Comparison of ENCODE assay signal across 14 cellular contexts in genomic region chr10:110723224-110723891, GRCh38.
DNase-seq lines count a peak whose midpoint lies in the region; ATAC-seq and TF ChIP-seq lines count a peak whose summit lies in the region.
"Had no signal": no experiment of that assay in that cellular context is flagged by ENCODE, and none has a peak within 500 bp of the region (broad histone marks: within the 10 kb centered on the region; RNA-seq: fewer than 3 reads in every experiment).

No MANE protein-coding gene starts in this region.

- no peaks in the 10 kb centered on the region for H3K36me3 ChIP-seq in CD8-positive, alpha-beta T cell (ENCODE audit: insufficient read depth, low read length)
- H3K36me3 ChIP-seq in effector memory CD4-positive, alpha-beta T cell (ENCODE audit: control insufficient read depth, insufficient read depth, low read length) = no peaks in the 10 kb centered on the region
- H3K36me3 ChIP-seq: neutrophil had no signal

- no peak for ATAC-seq in CD8-positive, alpha-beta T cell
- ATAC-seq in GM18520 (IDR thresholded peaks at IDR 0.05; ENCODE audit: unreplicated experiment) (peak; percentile 50), HG03060 (IDR thresholded peaks at IDR 0.05; ENCODE audit: low read depth, unreplicated experiment) (peak; percentile 68), GM21447 (IDR thresholded peaks at IDR 0.05; ENCODE audit: unreplicated experiment) (no peak)
- no peak for ATAC-seq in activated naive CD8-positive, alpha-beta T cell treated with anti-CD3 and anti-CD28 coated beads, Interleukin-2, amount 10 ng/mL, durations not matched to agents 7 days and 5 days (ENCODE audit: low read depth)

- no peaks in the 10 kb centered on the region for H3K9me3 Mint-ChIP-seq in CD8-positive, alpha-beta T cell
- H3K9me3 Mint-ChIP-seq in activated naive CD8-positive, alpha-beta T cell treated with anti-CD3 and anti-CD28 coated beads, Interleukin-2, amount 10 ng/mL, durations not matched to agents 7 days and 5 days = no peaks in the 10 kb centered on the region
- H3K9me3 Mint-ChIP-seq: T-helper 2 cell treated with Interferon-gamma antibody and Interleukin-4, amounts not matched to agents 5 μg/mL and 100 μg/mL, for 36 hours had no signal

- no peaks in the 10 kb centered on the region for H3K36me3 Mint-ChIP-seq in CD8-positive, alpha-beta T cell
- H3K36me3 Mint-ChIP-seq in activated naive CD8-positive, alpha-beta T cell treated with anti-CD3 and anti-CD28 coated beads, Interleukin-2, amount 10 ng/mL, durations not matched to agents 7 days and 5 days = no peaks in the 10 kb centered on the region

- intact Hi-C loops in CD8-positive, alpha-beta T cell (cut with DNase I, micrococcal nuclease) = no loop called here

- H3K4me3 Mint-ChIP-seq in CD8-positive, alpha-beta T cell = peak overlapping the region; percentile 70
- peak overlapping the region; percentile 13 for H3K4me3 Mint-ChIP-seq in activated naive CD8-positive, alpha-beta T cell treated with anti-CD3 and anti-CD28 coated beads, Interleukin-2, amount 10 ng/mL, durations not matched to agents 7 days and 5 days
- H3K4me3 Mint-ChIP-seq: activated CD4-positive, alpha-beta T cell treated with anti-CD3 and anti-CD28 coated beads, Interleukin-2, amount 10 ng/mL, durations not matched to agents 7 days and 5 days; T-helper 2 cell treated with Interferon-gamma antibody and Interleukin-4, amounts not matched to agents 5 μg/mL and 100 μg/mL, for 36 hours had no signal

- POLR2A ChIA-PET in CD8-positive, alpha-beta T cell (lab: Charles Lee) = no interaction called here
- POLR2A ChIA-PET in activated naive CD8-positive, alpha-beta T cell treated with anti-CD3 and anti-CD28 coated beads, Interleukin-2, amount 10 ng/mL, durations not matched to agents 7 days and 5 days (lab: Charles Lee) = no interaction called here

- H3K4me1 Mint-ChIP-seq in CD8-positive, alpha-beta T cell (ENCODE audit: low read depth) = peaks cover 32% of the 10 kb centered on the region
- peaks cover 24% of the 10 kb centered on the region for H3K4me1 Mint-ChIP-seq in activated naive CD8-positive, alpha-beta T cell treated with anti-CD3 and anti-CD28 coated beads, Interleukin-2, amount 10 ng/mL, durations not matched to agents 7 days and 5 days

- H3K27me3 Mint-ChIP-seq in CD8-positive, alpha-beta T cell (ENCODE audit: low read depth) = no peaks in the 10 kb centered on the region
- H3K27me3 Mint-ChIP-seq in activated naive CD8-positive, alpha-beta T cell treated with anti-CD3 and anti-CD28 coated beads, Interleukin-2, amount 10 ng/mL, durations not matched to agents 7 days and 5 days = peaks cover 1% of the 10 kb centered on the region
- H3K27me3 Mint-ChIP-seq: activated CD4-positive, alpha-beta T cell treated with anti-CD3 and anti-CD28 coated beads, Interleukin-2, amount 10 ng/mL, durations not matched to agents 7 days and 5 days had no signal

- H3K27ac Mint-ChIP-seq in CD8-positive, alpha-beta T cell = no peak overlapping the region
- H3K27ac Mint-ChIP-seq in activated naive CD8-positive, alpha-beta T cell treated with anti-CD3 and anti-CD28 coated beads, Interleukin-2, amount 10 ng/mL, durations not matched to agents 7 days and 5 days = no peak overlapping the region
- H3K27ac Mint-ChIP-seq: T-helper 2 cell treated with Interferon-gamma antibody and Interleukin-4, amounts not matched to agents 5 μg/mL and 100 μg/mL, for 36 hours had no signal

- no peaks in the 10 kb centered on the region for H3K27me3 ChIP-seq in CD8-positive, alpha-beta T cell (ENCODE audit: insufficient read depth, low read length)
- no peaks in the 10 kb centered on the region for H3K27me3 ChIP-seq in effector memory CD4-positive, alpha-beta T cell (replicated peaks; ENCODE audit: control insufficient read depth, insufficient read depth, low read length, poor library complexity, severe bottlenecking)
- H3K27me3 ChIP-seq: neutrophil had no signal

- no peak overlapping the region for H3K27ac ChIP-seq in CD8-positive, alpha-beta T cell (ENCODE audit: low read depth, low read length)
- no peak overlapping the region for H3K27ac ChIP-seq in effector memory CD4-positive, alpha-beta T cell (ENCODE audit: insufficient read depth, low read length, poor library complexity, severe bottlenecking)
- H3K27ac ChIP-seq: HL-60, neutrophil had no signal

- no peak overlapping the region for H3K4me3 ChIP-seq in CD8-positive, alpha-beta T cell (ENCODE audit: low read depth, low read length)
- no peak overlapping the region for H3K4me3 ChIP-seq in effector memory CD4-positive, alpha-beta T cell (ENCODE audit: insufficient read depth, low read depth, low read length, poor library complexity, severe bottlenecking)

- no peak for DNase-seq in CD8-positive, alpha-beta T cell
- no peak for DNase-seq in activated naive CD8-positive, alpha-beta T cell treated with anti-CD3 and anti-CD28 coated beads, Interleukin-2, amount 10 ng/mL, durations not matched to agents 7 days and 5 days
- no peak for DNase-seq in effector memory CD4-positive, alpha-beta T cell
- DNase-seq in DMS153 (lab: John Stamatoyannopoulos, UW) (no peak), Kasumi-1 (lab: John Stamatoyannopoulos, UW) (no peak)
- DNase-seq: activated CD4-positive, alpha-beta T cell treated with anti-CD3 and anti-CD28 coated beads, Interleukin-2, amount 10 ng/mL, durations not matched to agents 7 days and 5 days; effector CD4-positive, alpha-beta T cell; NCI-H1694 had no signal

- no peaks in the 10 kb centered on the region for H3K9me3 ChIP-seq in CD8-positive, alpha-beta T cell (ENCODE audit: low read length)
- no peaks in the 10 kb centered on the region for H3K9me3 ChIP-seq in effector memory CD4-positive, alpha-beta T cell (ENCODE audit: control insufficient read depth, low read length)
- H3K9me3 ChIP-seq: neutrophil had no signal

- peaks cover 25% of the 10 kb centered on the region for H3K4me1 ChIP-seq in CD8-positive, alpha-beta T cell (ENCODE audit: insufficient read depth, low read length)
- peaks cover 30% of the 10 kb centered on the region for H3K4me1 ChIP-seq in effector memory CD4-positive, alpha-beta T cell (ENCODE audit: control insufficient read depth, insufficient read depth, low read length, poor library complexity, severe bottlenecking)

- CTCF ChIA-PET in CD8-positive, alpha-beta T cell (lab: Charles Lee) = no interaction called here

- TF ChIP-seq CTCF in CD8-positive, alpha-beta T cell (IDR thresholded peaks at IDR 0.05) = no peak

Comparison
In these comparisons a context has a peak if more than half of its experiments do, and no peak if none do; other contexts are left out.
1. ATAC-seq: peak in GM18520 (single experiment) and HG03060 (single experiment); none in CD8-positive, alpha-beta T cell (single experiment), activated naive CD8-positive, alpha-beta T cell treated with anti-CD3 and anti-CD28 coated beads, Interleukin-2, amount 10 ng/mL, durations not matched to agents 7 days and 5 days (single experiment) and GM21447 (single experiment).